ENCODE assay signal across 19 cellular contexts in the genomic region with DNA sequence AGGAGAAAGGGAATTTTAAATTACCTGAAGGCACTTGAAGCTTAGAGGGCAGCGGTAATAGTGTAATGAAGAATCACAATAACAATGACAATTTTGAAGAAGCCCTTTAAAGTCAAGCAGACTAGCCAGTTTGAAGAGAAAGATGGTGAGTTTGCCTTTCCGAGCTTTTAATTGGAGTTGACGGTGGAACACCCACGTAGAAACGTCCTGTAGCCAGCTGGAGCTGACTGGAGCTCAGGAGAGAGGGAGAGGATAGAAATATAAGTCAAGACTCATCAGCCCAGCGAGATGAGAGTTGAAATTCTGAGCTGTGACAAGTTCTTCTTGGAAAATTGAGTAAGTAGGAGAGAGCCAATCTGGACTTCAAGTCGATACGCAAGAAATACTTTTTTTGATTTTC.
DNase-seq lines count a peak whose midpoint lies in the region; ATAC-seq and TF ChIP-seq lines count a peak whose summit lies in the region.
"Had no signal": no experiment of that assay in that cellular context is flagged by ENCODE, and none has a peak within 500 bp of the region (broad histone marks: within the 10 kb centered on the region; RNA-seq: fewer than 3 reads in every experiment).

No MANE protein-coding gene starts in this region.

- no peak overlapping the region for H3K4me3 ChIP-seq in GM23338
- H3K4me3 ChIP-seq: BLaER1, GM12878 had no signal

- H3K27me3 ChIP-seq in GM23338 (ENCODE audit: insufficient read depth), result no peaks in the 10 kb centered on the region
- H3K27me3 ChIP-seq: BLaER1 had no signal

- peaks cover 19% of the 10 kb centered on the region for H3K4me1 ChIP-seq in GM23338 (ENCODE audit: insufficient read depth)

- H3K9me3 Mint-ChIP-seq in GM23338, result no peaks in the 10 kb centered on the region; the same call in 2 of the 3 replicates
- H3K9me3 Mint-ChIP-seq: CD14-positive monocyte; CD4-positive, alpha-beta memory T cell; IgD-negative memory B cell had no signal

- peaks cover 19% of the 10 kb centered on the region for H3K4me1 Mint-ChIP-seq in GM23338
- H3K4me1 Mint-ChIP-seq: CD14-positive monocyte had no signal

- no peaks in the 10 kb centered on the region for H4K20me1 ChIP-seq in GM23338 (replicated peaks; ENCODE audit: insufficient read depth)
- H4K20me1 ChIP-seq: BLaER1 had no signal

- H3K27ac ChIP-seq in GM23338 (ENCODE audit: low read depth), result no peak overlapping the region
- peak overlapping the region; percentile 30 for H3K27ac ChIP-seq in angular gyrus (ENCODE audit: low read depth, low read length)
- H3K27ac ChIP-seq: BLaER1 had no signal

- no peak overlapping the region for H3K4me3 Mint-ChIP-seq in GM23338
- H3K4me3 Mint-ChIP-seq: CD14-positive monocyte; CD4-positive, alpha-beta memory T cell; HFFc6; IgD-negative memory B cell had no signal

- no peak for TF ChIP-seq CTCF in GM23338 (conservative IDR thresholded peaks at IDR 0.05; ENCODE audit: low read depth in 2 of 2)

- H3K79me2 ChIP-seq in GM23338 (replicated peaks; ENCODE audit: insufficient read depth), result no peaks in the 10 kb centered on the region

- peaks cover 5% of the 10 kb centered on the region for H3K27me3 Mint-ChIP-seq in GM23338 (ENCODE audit: insufficient read depth, low read depth, poor library complexity)
- H3K27me3 Mint-ChIP-seq: CD4-positive, alpha-beta memory T cell; IgD-negative memory B cell had no signal

- ATAC-seq in GM23338, result peak; percentile 23; the same call in 1 of the 3 replicates
- ATAC-seq in HG03095 (IDR thresholded peaks at IDR 0.05; ENCODE audit: unreplicated experiment), result no peak
- ATAC-seq: GM12878, HCT116, HepG2 had no signal

- H3K27ac Mint-ChIP-seq in GM23338, result no peak overlapping the region
- H3K27ac Mint-ChIP-seq: HFFc6 had no signal

- DNase-seq in GM23338 (ENCODE audit: low spot score) (peak; percentile 34), occipital lobe (lab: John Stamatoyannopoulos, UW) (peak; percentile 32), NCI-H82 (lab: John Stamatoyannopoulos, UW) (no peak), AML-193 (lab: John Stamatoyannopoulos, UW) (no peak), DMS153 treated with DMSO at 0.1 percent for 48 hours (lab: John Stamatoyannopoulos, UW; ENCODE audit: unreplicated experiment) (no peak)
- DNase-seq: CD4-positive, alpha-beta memory T cell; DMS53; DND-41; EL; HFFc6; KBM-7 had no signal

- no peaks in the 10 kb centered on the region for H3F3A ChIP-seq in GM23338 (replicated peaks; ENCODE audit: low read depth)

- no peaks in the 10 kb centered on the region; the same call in 1 of the 2 replicates for H3K9me2 ChIP-seq in GM23338 (ENCODE audit: insufficient read depth)

- H3K36me3 Mint-ChIP-seq in GM23338 (ENCODE audit: low read depth), result no peaks in the 10 kb centered on the region

- peak overlapping the region; percentile 58; the same call in 1 of the 2 replicates for H3K4me2 ChIP-seq in GM23338
- H3K4me2 ChIP-seq: BLaER1 had no signal

- H3K36me3 ChIP-seq in GM23338 (ENCODE audit: insufficient read depth), result no peaks in the 10 kb centered on the region
- H3K36me3 ChIP-seq: BLaER1 had no signal

- H2AFZ ChIP-seq in GM23338, result no peak overlapping the region

TF ChIP-seq in GM23338, 12 proteins besides CTCF, POLR2A, EP300 and RAD21 (continues in another document):
- no peak for TF ChIP-seq CREB1 (CRISPR knock-in tag; IDR thresholded peaks at IDR 0.05; ENCODE audit: low read depth)
- no peak for TF ChIP-seq POLR2AphosphoS5 (IDR thresholded peaks at IDR 0.05; ENCODE audit: low read depth)
- TF ChIP-seq JUNB (IDR thresholded peaks at IDR 0.05; ENCODE audit: unreplicated experiment), result no peak
- TF ChIP-seq, protein P1, sequence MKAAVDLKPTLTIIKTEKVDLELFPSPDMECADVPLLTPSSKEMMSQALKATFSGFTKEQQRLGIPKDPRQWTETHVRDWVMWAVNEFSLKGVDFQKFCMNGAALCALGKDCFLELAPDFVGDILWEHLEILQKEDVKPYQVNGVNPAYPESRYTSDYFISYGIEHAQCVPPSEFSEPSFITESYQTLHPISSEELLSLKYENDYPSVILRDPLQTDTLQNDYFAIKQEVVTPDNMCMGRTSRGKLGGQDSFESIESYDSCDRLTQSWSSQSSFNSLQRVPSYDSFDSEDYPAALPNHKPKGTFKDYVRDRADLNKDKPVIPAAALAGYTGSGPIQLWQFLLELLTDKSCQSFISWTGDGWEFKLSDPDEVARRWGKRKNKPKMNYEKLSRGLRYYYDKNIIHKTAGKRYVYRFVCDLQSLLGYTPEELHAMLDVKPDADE (IDR thresholded peaks at IDR 0.05), result no peak
- no peak for TF ChIP-seq EZH2 (IDR thresholded peaks at IDR 0.05; ENCODE audit: low read depth, unreplicated experiment)
- TF ChIP-seq STAT1 (IDR thresholded peaks at IDR 0.05; ENCODE audit: unreplicated experiment), result no peak
- TF ChIP-seq ZNF114 (CRISPR knock-in tag; IDR thresholded peaks at IDR 0.05), result no peak
- TF ChIP-seq, protein P2, sequence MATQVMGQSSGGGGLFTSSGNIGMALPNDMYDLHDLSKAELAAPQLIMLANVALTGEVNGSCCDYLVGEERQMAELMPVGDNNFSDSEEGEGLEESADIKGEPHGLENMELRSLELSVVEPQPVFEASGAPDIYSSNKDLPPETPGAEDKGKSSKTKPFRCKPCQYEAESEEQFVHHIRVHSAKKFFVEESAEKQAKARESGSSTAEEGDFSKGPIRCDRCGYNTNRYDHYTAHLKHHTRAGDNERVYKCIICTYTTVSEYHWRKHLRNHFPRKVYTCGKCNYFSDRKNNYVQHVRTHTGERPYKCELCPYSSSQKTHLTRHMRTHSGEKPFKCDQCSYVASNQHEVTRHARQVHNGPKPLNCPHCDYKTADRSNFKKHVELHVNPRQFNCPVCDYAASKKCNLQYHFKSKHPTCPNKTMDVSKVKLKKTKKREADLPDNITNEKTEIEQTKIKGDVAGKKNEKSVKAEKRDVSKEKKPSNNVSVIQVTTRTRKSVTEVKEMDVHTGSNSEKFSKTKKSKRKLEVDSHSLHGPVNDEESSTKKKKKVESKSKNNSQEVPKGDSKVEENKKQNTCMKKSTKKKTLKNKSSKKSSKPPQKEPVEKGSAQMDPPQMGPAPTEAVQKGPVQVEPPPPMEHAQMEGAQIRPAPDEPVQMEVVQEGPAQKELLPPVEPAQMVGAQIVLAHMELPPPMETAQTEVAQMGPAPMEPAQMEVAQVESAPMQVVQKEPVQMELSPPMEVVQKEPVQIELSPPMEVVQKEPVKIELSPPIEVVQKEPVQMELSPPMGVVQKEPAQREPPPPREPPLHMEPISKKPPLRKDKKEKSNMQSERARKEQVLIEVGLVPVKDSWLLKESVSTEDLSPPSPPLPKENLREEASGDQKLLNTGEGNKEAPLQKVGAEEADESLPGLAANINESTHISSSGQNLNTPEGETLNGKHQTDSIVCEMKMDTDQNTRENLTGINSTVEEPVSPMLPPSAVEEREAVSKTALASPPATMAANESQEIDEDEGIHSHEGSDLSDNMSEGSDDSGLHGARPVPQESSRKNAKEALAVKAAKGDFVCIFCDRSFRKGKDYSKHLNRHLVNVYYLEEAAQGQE (IDR thresholded peaks at IDR 0.05; ENCODE audit: unreplicated experiment), result no peak
- TF ChIP-seq EZH2phosphoT487 (IDR thresholded peaks at IDR 0.05; ENCODE audit: unreplicated experiment), result no peak
- TF ChIP-seq NANOG (IDR thresholded peaks at IDR 0.05; ENCODE audit: borderline replicate concordance), result no peak
- no peak for TF ChIP-seq ZNF331 (CRISPR knock-in tag; IDR thresholded peaks at IDR 0.05; ENCODE audit: low read depth)

Comparison
In these comparisons a context has a peak if more than half of its experiments do, and no peak if none do; other contexts are left out.
1. DNase-seq: peak in GM23338 (single experiment) and occipital lobe (single experiment); none in NCI-H82 (single experiment), AML-193 (0 of 2) and DMS153 treated with DMSO at 0.1 percent for 48 hours (single experiment).